21 cellular contexts compared by ENCODE assay signal in genomic region chr3:67516496-67516895, GRCh38.
"Had no signal": no experiment of that assay in that cellular context is flagged by ENCODE, and none has a peak within 500 bp of the region (broad histone marks: within the 10 kb centered on the region; RNA-seq: fewer than 3 reads in every experiment).

No MANE protein-coding gene starts in this region.

- DNase-seq: activated CD4-positive, alpha-beta memory T cell treated with anti-CD3 and anti-CD28 coated beads for 36 hours; activated CD4-positive, alpha-beta T cell treated with anti-CD3 and anti-CD28 coated beads for 4 hours; activated CD4-positive, CD25-positive, alpha-beta regulatory T cell; activated naive CD4-positive, alpha-beta T cell treated with Interleukin-2 at 50 U/mL for 16 hours; activated naive CD8-positive, alpha-beta T cell treated with anti-CD3 and anti-CD28 coated beads for 36 hours; activated T-cell treated with anti-CD3 and anti-CD28 coated beads, Interleukin-2, amount 50 U/mL, for 48 hours; central memory CD4-positive, alpha-beta T cell; effector memory CD4-positive, alpha-beta T cell; head of caudate nucleus; nucleus accumbens; stimulated activated CD4-positive, alpha-beta T cell treated with anti-CD3 and anti-CD28 coated beads, Interleukin-2, amount 100 ng/mL, for 48 hours; stimulated activated CD8-positive, alpha-beta memory T cell treated with anti-CD3 and anti-CD28 coated beads, Interleukin-4, amount 100 ng/mL, for 48 hours; stimulated activated naive B cell treated with anti-CD40 and anti-IgM and Interleukin-4, amounts not matched to agents 10 μg/mL and 1 μg/mL and 100 μg/mL, for 72 hours; T1000; testis; trophoblast cell; uterus had no signal

- H3K27me3 ChIP-seq: esophagus muscularis mucosa, testis, uterus had no signal

- ATAC-seq: sciatic nerve; stimulated activated naive B cell treated with anti-CD40 and anti-IgM and Interleukin-4, amounts not matched to agents 10 μg/mL and 1 μg/mL and 100 μg/mL, for 72 hours had no signal

- H3K27me3 Mint-ChIP-seq: activated CD4-positive, alpha-beta memory T cell treated with anti-CD3 and anti-CD28 coated beads for 36 hours; activated naive CD8-positive, alpha-beta T cell treated with anti-CD3 and anti-CD28 coated beads for 36 hours; stimulated activated naive B cell treated with anti-CD40 and anti-IgM and Interleukin-4, amounts not matched to agents 10 μg/mL and 1 μg/mL and 100 μg/mL, for 72 hours had no signal

- H3K36me3 ChIP-seq: uterus had no signal

- H3K9me3 ChIP-seq: esophagus muscularis mucosa, testis, uterus had no signal

- H3K4me1 ChIP-seq: esophagus muscularis mucosa, testis, uterus had no signal

- H3K9me3 Mint-ChIP-seq: activated CD4-positive, alpha-beta memory T cell treated with anti-CD3 and anti-CD28 coated beads for 36 hours; activated naive CD8-positive, alpha-beta T cell treated with anti-CD3 and anti-CD28 coated beads for 36 hours; stimulated activated naive B cell treated with anti-CD40 and anti-IgM and Interleukin-4, amounts not matched to agents 10 μg/mL and 1 μg/mL and 100 μg/mL, for 72 hours; T-helper 1 cell treated with Interleukin-12 subunit alpha and Interleukin-12 subunit beta and Interleukin-4 antibody, amounts not matched to agents 30 μg/mL and 1 μg/mL, for 36 hours had no signal

- H3K27ac ChIP-seq: esophagus muscularis mucosa, parathyroid adenoma, testis, uterus had no signal

- H3K4me3 ChIP-seq: esophagus muscularis mucosa, testis, uterus had no signal

- H3K27ac Mint-ChIP-seq: activated CD4-positive, alpha-beta memory T cell treated with anti-CD3 and anti-CD28 coated beads for 36 hours; activated naive CD8-positive, alpha-beta T cell treated with anti-CD3 and anti-CD28 coated beads for 36 hours; stimulated activated naive B cell treated with anti-CD40 and anti-IgM and Interleukin-4, amounts not matched to agents 10 μg/mL and 1 μg/mL and 100 μg/mL, for 72 hours; T-helper 1 cell treated with Interleukin-12 subunit alpha and Interleukin-12 subunit beta and Interleukin-4 antibody, amounts not matched to agents 30 μg/mL and 1 μg/mL, for 36 hours had no signal

- H3K4me3 Mint-ChIP-seq: activated CD4-positive, alpha-beta memory T cell treated with anti-CD3 and anti-CD28 coated beads for 36 hours; activated naive CD8-positive, alpha-beta T cell treated with anti-CD3 and anti-CD28 coated beads for 36 hours; stimulated activated naive B cell treated with anti-CD40 and anti-IgM and Interleukin-4, amounts not matched to agents 10 μg/mL and 1 μg/mL and 100 μg/mL, for 72 hours; T-helper 1 cell treated with Interleukin-12 subunit alpha and Interleukin-12 subunit beta and Interleukin-4 antibody, amounts not matched to agents 30 μg/mL and 1 μg/mL, for 36 hours had no signal
